8 cellular contexts compared by ENCODE assay signal in the genomic region with DNA sequence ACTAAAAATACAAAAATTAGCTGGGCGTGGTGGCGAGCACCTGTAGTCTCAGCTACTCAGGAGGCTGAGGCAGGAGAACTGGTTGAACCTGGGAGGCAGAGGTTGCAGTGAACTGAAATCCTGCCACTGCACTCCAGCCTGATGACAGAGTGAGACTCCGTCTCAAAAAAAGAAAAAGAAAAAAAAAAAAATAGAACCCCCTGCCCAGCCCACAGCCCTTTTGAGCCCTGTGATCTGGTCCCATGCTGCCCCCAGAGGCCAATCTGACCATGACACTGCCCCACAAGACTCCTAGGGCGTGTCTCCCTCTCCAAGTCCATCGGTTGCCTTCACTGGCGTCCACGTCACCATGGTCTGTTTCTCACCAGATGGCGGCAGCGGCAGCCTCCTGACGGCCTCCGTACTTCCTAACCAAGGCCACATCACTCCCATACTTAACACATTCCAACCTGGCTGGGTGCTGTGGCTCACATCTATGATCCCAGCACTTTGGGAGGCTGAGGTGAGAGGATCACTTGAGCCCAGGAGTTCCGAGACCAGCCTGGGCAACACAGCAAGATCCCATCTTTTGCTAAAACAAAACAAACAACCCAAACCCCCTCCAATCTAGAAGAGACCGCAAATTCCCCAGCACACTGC. TPM values are rescaled to one million over a fixed set of nuclear protein-coding genes. Genes with fewer than 3 reads are reported as not detected.
DNase-seq lines count a peak whose midpoint lies in the region; ATAC-seq, FAIRE-seq and TF ChIP-seq lines count a peak whose summit lies in the region.

No MANE protein-coding gene starts in this region.

- FAIRE-seq in islet of Langerhans (lab: Jason Lieb, UNC): peak; percentile 21

- peak; percentile 75 for TF ChIP-seq CTCF in type B pancreatic cell (conservative IDR thresholded peaks at IDR 0.05)

- DNase-seq in SIG-M5 treated with dmso at 0.1 percent for 504 hours (lab: John Stamatoyannopoulos, UW; ENCODE audit: unreplicated experiment): peak; percentile 9
- DNase-seq in SIG-M5 (lab: John Stamatoyannopoulos, UW): no peak
- DNase-seq in M059J (ENCODE audit: low read depth): peak; percentile 50
- DNase-seq in amniotic epithelial cell (ENCODE audit: low read depth): peak; percentile 56
- no peak for DNase-seq in type B pancreatic cell (ENCODE audit: extremely low spot score, unreplicated experiment)
- DNase-seq in globus pallidus (ENCODE audit: low spot score): no peak

- peak overlapping the region; percentile 77 for H3K27ac Mint-ChIP-seq in type B pancreatic cell

- H3K4me1 Mint-ChIP-seq in type B pancreatic cell (ENCODE audit: unreplicated experiment): peaks cover 10% of the 10 kb centered on the region

- ATAC-seq in HG03280 (IDR thresholded peaks at IDR 0.05; ENCODE audit: unreplicated experiment): no peak

- peaks cover 18% of the 10 kb centered on the region for H3K36me3 Mint-ChIP-seq in type B pancreatic cell

- H3K9me3 Mint-ChIP-seq in type B pancreatic cell: no peaks in the 10 kb centered on the region

- H3K4me3 Mint-ChIP-seq in type B pancreatic cell: peak overlapping the region; percentile 28

- no peaks in the 10 kb centered on the region for H3K27me3 Mint-ChIP-seq in type B pancreatic cell

RNA-seq across cellular contexts. Expression of gene STX1A, which starts 18.0 kb away (rescaled TPM):
- total RNA-seq in M059J (2014; rRNA removed; shearing (Covaris generic)): 16.0 and 23.7 TPM in 2 replicates
- 27.3 and 35.1 TPM in 2 replicates for total RNA-seq in type B pancreatic cell (ENCODE audit: low replicate concordance)

RNA-seq across cellular contexts. Expression of gene BUD23, which starts 18.1 kb away (rescaled TPM):
- 91.2 and 144 TPM in 2 replicates for total RNA-seq in M059J (2014; rRNA removed; shearing (Covaris generic))
- total RNA-seq in type B pancreatic cell (ENCODE audit: low replicate concordance): 65.8 and 68.4 TPM in 2 replicates

RNA-seq across cellular contexts. Expression of gene DNAJC30, which starts 18.2 kb away (rescaled TPM):
- 1.1 and 1.8 TPM in 2 replicates for total RNA-seq in M059J (2014; rRNA removed; shearing (Covaris generic))
- total RNA-seq in type B pancreatic cell (ENCODE audit: low replicate concordance): 14.7 and 15.0 TPM in 2 replicates

RNA-seq across cellular contexts. Expression of gene VPS37D, which starts 33.8 kb away (rescaled TPM):
- 1.7 and 5.1 TPM in 2 replicates for total RNA-seq in M059J (2014; rRNA removed; shearing (Covaris generic))
- 3.8 and 12.9 TPM in 2 replicates for total RNA-seq in type B pancreatic cell (ENCODE audit: low replicate concordance)

RNA-seq across cellular contexts. Expression of gene ABHD11, which starts 37.1 kb away (rescaled TPM):
- total RNA-seq in M059J (2014; rRNA removed; shearing (Covaris generic)): 29.0 and 32.2 TPM in 2 replicates
- total RNA-seq in type B pancreatic cell (ENCODE audit: low replicate concordance): 43.9 and 104 TPM in 2 replicates

Comparison
In these comparisons a context has a peak if more than half of its experiments do, and no peak if none do; other contexts are left out.
1. DNase-seq: peak in SIG-M5 treated with dmso at 0.1 percent for 504 hours (single experiment), M059J (single experiment) and amniotic epithelial cell (single experiment); none in SIG-M5 (single experiment), type B pancreatic cell (single experiment) and globus pallidus (single experiment).